Comparison of ENCODE assay signal across 8 cellular contexts in the genomic region with DNA sequence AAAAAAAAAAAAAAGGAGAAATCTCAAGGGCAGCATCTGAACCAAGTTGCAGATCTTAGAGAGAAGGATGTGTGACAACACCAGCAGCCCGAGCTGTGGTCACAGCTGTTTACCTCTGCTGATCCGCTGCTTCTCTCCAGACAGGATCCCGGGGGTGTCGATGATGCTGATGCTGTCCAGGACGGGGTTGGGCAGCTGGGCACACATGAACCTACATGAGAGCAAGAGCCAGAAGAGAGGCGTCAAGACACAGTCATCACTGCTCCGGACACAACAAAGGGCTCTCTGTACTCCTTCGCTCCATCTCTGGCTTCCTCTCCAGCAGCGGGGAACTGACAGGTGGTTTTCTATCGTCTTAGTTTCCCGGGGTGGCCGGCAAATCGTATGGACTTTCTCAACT. TPM values are rescaled to one million over a fixed set of nuclear protein-coding genes. Genes with fewer than 3 reads are reported as not detected.
DNase-seq lines count a peak whose midpoint lies in the region; ATAC-seq and TF ChIP-seq lines count a peak whose summit lies in the region.
"Had no signal": no experiment of that assay in that cellular context is flagged by ENCODE, and none has a peak within 500 bp of the region (broad histone marks: within the 10 kb centered on the region; RNA-seq: fewer than 3 reads in every experiment).

No MANE protein-coding gene starts in this region.

- H3K27me3 ChIP-seq in cardiac muscle cell: no peaks in the 10 kb centered on the region

- DNase-seq in cardiac muscle cell (ENCODE audit: low read depth in 1 of 2, low spot score in 1 of 2) (no peak), cardiac septum (ENCODE audit: low spot score) (no peak), hippocampal formation (lab: John Stamatoyannopoulos, UW) (peak; percentile 49 to 56), type B pancreatic cell (ENCODE audit: extremely low spot score, unreplicated experiment) (no peak), NCI-H2029 (lab: John Stamatoyannopoulos, UW) (no peak)

- peak overlapping the region; percentile 65 for H3K4me3 Mint-ChIP-seq in type B pancreatic cell

- peaks cover 12% of the 10 kb centered on the region for H3K36me3 Mint-ChIP-seq in type B pancreatic cell

- peak overlapping the region; percentile 83 for H3K27ac Mint-ChIP-seq in type B pancreatic cell

- ATAC-seq in HG03108 (IDR thresholded peaks at IDR 0.05; ENCODE audit: unreplicated experiment): no peak
- ATAC-seq: K562, right cardiac atrium had no signal

- peaks cover 60% of the 10 kb centered on the region for H3K4me1 ChIP-seq in cardiac muscle cell (ENCODE audit: low read depth)

- no peaks in the 10 kb centered on the region for H3K27me3 Mint-ChIP-seq in type B pancreatic cell

- no peak overlapping the region for H3K4me3 ChIP-seq in cardiac muscle cell
- H3K4me3 ChIP-seq: K562 had no signal

- H3K4me1 Mint-ChIP-seq in type B pancreatic cell (ENCODE audit: unreplicated experiment): peaks cover 38% of the 10 kb centered on the region

- H3K36me3 ChIP-seq in cardiac muscle cell: peaks cover 5% of the 10 kb centered on the region

- peak overlapping the region; percentile 57 for H3K27ac ChIP-seq in cardiac muscle cell

- intact Hi-C loops in cardiac septum (cut with DNase I): no loop called here

- H3K9me3 Mint-ChIP-seq in type B pancreatic cell: no peaks in the 10 kb centered on the region

- TF ChIP-seq CTCF in cardiac muscle cell (IDR thresholded peaks at IDR 0.05; ENCODE audit: low read depth, low read length): no peak
- TF ChIP-seq CTCF in type B pancreatic cell (conservative IDR thresholded peaks at IDR 0.05): no peak

- H3K9me3 ChIP-seq in cardiac muscle cell (ENCODE audit: low read depth): no peaks in the 10 kb centered on the region

RNA-seq across cellular contexts. Expression of a gene that starts 4.1 kb away (rescaled TPM):
- total RNA-seq in cardiac muscle cell: 119 and 160 TPM in 2 replicates
- polyA plus RNA-seq in cardiac muscle cell: 57.4 and 70.0 TPM in 2 replicates
- 50.9 TPM for total RNA-seq in cardiac septum
- 86.6 and 121 TPM in 2 replicates for total RNA-seq in type B pancreatic cell (ENCODE audit: low replicate concordance)

RNA-seq across cellular contexts. Expression of a gene that starts 29.9 kb away (rescaled TPM):
- total RNA-seq in cardiac muscle cell (4.6 and 10.1 TPM in 2 replicates), cardiac septum (1.2 TPM), type B pancreatic cell (ENCODE audit: low replicate concordance) (20.1 and 47.7 TPM in 2 replicates)
- polyA plus RNA-seq in cardiac muscle cell: 2.2 and 3.5 TPM in 2 replicates

RNA-seq across cellular contexts. Expression of a gene that starts 42.7 kb away (rescaled TPM):
- total RNA-seq in cardiac muscle cell: 33.9 and 36.2 TPM in 2 replicates
- 8.1 and 13.3 TPM in 2 replicates for polyA plus RNA-seq in cardiac muscle cell
- total RNA-seq in cardiac septum: 14.6 TPM
- 26.8 and 30.8 TPM in 2 replicates for total RNA-seq in type B pancreatic cell (ENCODE audit: low replicate concordance)

RNA-seq across cellular contexts. Expression of a gene that starts 50.2 kb away (rescaled TPM):
- total RNA-seq in cardiac muscle cell (26.2 and 29.2 TPM in 2 replicates), cardiac septum (24.9 TPM), type B pancreatic cell (ENCODE audit: low replicate concordance) (14.8 and 19.4 TPM in 2 replicates)
- polyA plus RNA-seq in cardiac muscle cell: 29.2 and 30.7 TPM in 2 replicates

Comparison
In these comparisons a context has a peak if more than half of its experiments do, and no peak if none do; other contexts are left out.
1. DNase-seq: peak in hippocampal formation (2 of 2); none in cardiac muscle cell (0 of 2), cardiac septum (single experiment), type B pancreatic cell (single experiment) and NCI-H2029 (single experiment).